27 cellular contexts compared by ENCODE assay signal in genomic region chr15:95152741-95153140, GRCh38.
"Had no signal": no experiment of that assay in that cellular context is flagged by ENCODE, and none has a peak within 500 bp of the region (broad histone marks: within the 10 kb centered on the region; RNA-seq: fewer than 3 reads in every experiment).

No MANE protein-coding gene starts in this region.

- DNase-seq: activated CD4-positive, alpha-beta memory T cell treated with anti-CD3 and anti-CD28 coated beads for 36 hours; activated CD4-positive, alpha-beta T cell treated with anti-CD3 and anti-CD28 coated beads for 36 hours; activated CD4-positive, alpha-beta T cell treated with anti-CD3 and anti-CD28 coated beads, Interleukin-2, amount 10 ng/mL, durations not matched to agents 24 days and 14 days; activated CD4-positive, CD25-positive, alpha-beta regulatory T cell; activated CD4-positive, CD25-positive, alpha-beta regulatory T cell treated with anti-CD3 and anti-CD28 coated beads, Interleukin-2, amount 50 U/mL, for 72 hours; activated CD8-positive, alpha-beta memory T cell treated with anti-CD3 and anti-CD28 coated beads, Interleukin-2, amount 10 ng/mL, durations not matched to agents 7 days and 5 days; activated CD8-positive, alpha-beta memory T cell treated with anti-CD3 and anti-CD28 coated beads, Interleukin-2, amount 50 U/mL, for 4 hours; activated CD8-positive, alpha-beta T cell treated with anti-CD3 and anti-CD28 coated beads, Interleukin-2, amount 10 ng/mL, durations not matched to agents 7 days and 5 days; activated gamma-delta T cell treated with Interleukin-2 at 50 U/mL for 16 hours; activated naive CD4-positive, alpha-beta T cell treated with anti-CD3 and anti-CD28 coated beads, Interleukin-2, amount 50 U/mL, for 16 hours; activated naive CD4-positive, alpha-beta T cell treated with Interleukin-2 at 50 U/mL for 16 hours; activated T-cell treated with anti-CD3 and anti-CD28 coated beads, Interleukin-2, amount 50 U/mL, for 1 hour; activated T-cell treated with anti-CD3 and anti-CD28 coated beads, Interleukin-2, amount 50 U/mL, for 72 hours; amygdala; aorta; caudate nucleus; cortex of kidney; dermis blood vessel endothelial cell; effector CD4-positive, alpha-beta T cell; foreskin fibroblast; gastrocnemius medialis; glutamatergic neuron; heart left ventricle; T-helper 2 cell had no signal

- ATAC-seq: activated CD4-positive, alpha-beta T cell treated with anti-CD3 and anti-CD28 coated beads for 36 hours; activated CD8-positive, alpha-beta memory T cell treated with anti-CD3 and anti-CD28 coated beads, Interleukin-2, amount 10 ng/mL, durations not matched to agents 7 days and 5 days; activated CD8-positive, alpha-beta T cell treated with anti-CD3 and anti-CD28 coated beads, Interleukin-2, amount 10 ng/mL, durations not matched to agents 7 days and 5 days; activated T-cell treated with anti-CD3 and anti-CD28 coated beads, Interleukin-2, amount 50 U/mL, for 72 hours; esophagus mucosa; gastrocnemius medialis; heart left ventricle had no signal

- H3K36me3 Mint-ChIP-seq: activated CD4-positive, alpha-beta memory T cell treated with anti-CD3 and anti-CD28 coated beads for 36 hours; activated CD8-positive, alpha-beta memory T cell treated with anti-CD3 and anti-CD28 coated beads, Interleukin-2, amount 10 ng/mL, durations not matched to agents 7 days and 5 days; activated naive CD8-positive, alpha-beta T cell; brain had no signal

- H3K4me3 ChIP-seq: gastrocnemius medialis, heart left ventricle had no signal

- H3K4me1 Mint-ChIP-seq: activated CD4-positive, alpha-beta T cell treated with anti-CD3 and anti-CD28 coated beads for 36 hours; activated CD4-positive, alpha-beta T cell treated with anti-CD3 and anti-CD28 coated beads, Interleukin-2, amount 10 ng/mL, durations not matched to agents 24 days and 14 days; activated CD8-positive, alpha-beta memory T cell treated with anti-CD3 and anti-CD28 coated beads, Interleukin-2, amount 10 ng/mL, durations not matched to agents 7 days and 5 days; brain had no signal

- H3K27me3 Mint-ChIP-seq: activated CD4-positive, alpha-beta memory T cell treated with anti-CD3 and anti-CD28 coated beads for 36 hours; activated CD4-positive, alpha-beta T cell treated with anti-CD3 and anti-CD28 coated beads for 36 hours; activated CD4-positive, alpha-beta T cell treated with anti-CD3 and anti-CD28 coated beads, Interleukin-2, amount 10 ng/mL, durations not matched to agents 24 days and 14 days; activated CD8-positive, alpha-beta memory T cell treated with anti-CD3 and anti-CD28 coated beads, Interleukin-2, amount 10 ng/mL, durations not matched to agents 7 days and 5 days; activated naive CD8-positive, alpha-beta T cell had no signal

- H3K4me3 Mint-ChIP-seq: activated CD4-positive, alpha-beta memory T cell treated with anti-CD3 and anti-CD28 coated beads for 36 hours; activated CD4-positive, alpha-beta T cell treated with anti-CD3 and anti-CD28 coated beads for 36 hours; activated CD4-positive, alpha-beta T cell treated with anti-CD3 and anti-CD28 coated beads, Interleukin-2, amount 10 ng/mL, durations not matched to agents 24 days and 14 days; activated CD8-positive, alpha-beta memory T cell treated with anti-CD3 and anti-CD28 coated beads, Interleukin-2, amount 10 ng/mL, durations not matched to agents 7 days and 5 days; activated CD8-positive, alpha-beta T cell treated with anti-CD3 and anti-CD28 coated beads, Interleukin-2, amount 10 ng/mL, durations not matched to agents 7 days and 5 days; activated naive CD8-positive, alpha-beta T cell; activated T-cell treated with anti-CD3 and anti-CD28 coated beads, Interleukin-2, amount 50 U/mL, for 72 hours; brain had no signal
